ENCODE assay signal across 8 cellular contexts in genomic region chr15:79924379-79924778, GRCh38. TPM values are rescaled to one million over a fixed set of nuclear protein-coding genes. Genes with fewer than 3 reads are reported as not detected.
DNase-seq lines count a peak whose midpoint lies in the region; ATAC-seq and TF ChIP-seq lines count a peak whose summit lies in the region.

No MANE protein-coding gene starts in this region.

- intact Hi-C loops in psoas muscle (cut with DNase I) = no loop called here

- no peaks in the 10 kb centered on the region for H3K4me1 ChIP-seq in SJCRH30
- H3K4me1 ChIP-seq in psoas muscle = no peaks in the 10 kb centered on the region

- ATAC-seq in psoas muscle (no peak), GM21786 (IDR thresholded peaks at IDR 0.05; ENCODE audit: unreplicated experiment) (no peak)

- H3K9me3 ChIP-seq in SJCRH30 (replicated peaks) (peaks cover 6% of the 10 kb centered on the region; the same call in 1 of the 2 replicates), psoas muscle (peaks cover 21% of the 10 kb centered on the region)

- H3K27ac ChIP-seq in SJCRH30 (peak overlapping the region; percentile 55; the same call in 1 of the 2 replicates), psoas muscle (peak overlapping the region; percentile 91)

- peaks cover 2% of the 10 kb centered on the region for H3K36me3 ChIP-seq in GM06990 (ENCODE audit: control insufficient read depth, insufficient read depth, low read length)
- H3K36me3 ChIP-seq in SJCRH30 = peaks cover 8% of the 10 kb centered on the region; the same call in 1 of the 2 replicates
- no peaks in the 10 kb centered on the region for H3K36me3 ChIP-seq in psoas muscle (ENCODE audit: insufficient read depth in 1 of 2, low read depth in 1 of 2)

- H3K27me3 ChIP-seq in GM06990 (replicated peaks; ENCODE audit: control insufficient read depth, insufficient read depth, low read length) = no peaks in the 10 kb centered on the region
- H3K27me3 ChIP-seq in SJCRH30 = no peaks in the 10 kb centered on the region
- H3K27me3 ChIP-seq in psoas muscle (ENCODE audit: insufficient read depth in 3 of 3, low read length in 2 of 3) = peaks cover 0 to 6% (median 0%) of the 10 kb centered on the region in 3 donors

- TF ChIP-seq CTCF in GM06990 (IDR thresholded peaks at IDR 0.05; ENCODE audit: insufficient read depth, low read length, poor library complexity, severe bottlenecking) = no peak
- TF ChIP-seq CTCF in fibroblast of mammary gland (conservative IDR thresholded peaks at IDR 0.05; ENCODE audit: control insufficient read depth, insufficient read depth, low read depth, low read length) = no peak
- TF ChIP-seq CTCF in psoas muscle (IDR thresholded peaks at IDR 0.05) = no peak

- WGBS in psoas muscle, 3 donors = 91 to 92% (median 92%) methylated on average over 24 of the region's 24 CpGs

- DNase-seq in GM06990 (ENCODE audit: extremely low read depth, insufficient read length) (no peak), SJCRH30 (no peak), fibroblast of mammary gland (ENCODE audit: low read depth) (no peak), psoas muscle (no peak), NCI-H1930 (lab: John Stamatoyannopoulos, UW) (no peak), HuH-7 (ENCODE audit: low spot score) (no peak)
- no peak for DNase-seq in activated CD4-positive, CD25-positive, alpha-beta regulatory T cell (lab: John Stamatoyannopoulos, UW)

- H3K4me3 ChIP-seq in GM06990 (replicated peaks; ENCODE audit: low read depth, low read length) (peak overlapping the region; percentile 75), SJCRH30 (peak overlapping the region; percentile 87), fibroblast of mammary gland (ENCODE audit: control insufficient read depth, low read depth, low read length) (peak overlapping the region; percentile 84), psoas muscle (peak overlapping the region; percentile 84)

RNA-seq across cellular contexts. Expression of gene MTHFS, which starts 27.6 kb away (rescaled TPM):
- total RNA-seq in SJCRH30 (2014; rRNA removed; shearing (Covaris generic)) = 17.5 and 19.0 TPM in 2 replicates
- 10 to 100 TPM in 3 of 4 donors, 1 to 10 TPM in 1; 7.8 to 17.1 (median 15.2) TPM for total RNA-seq in psoas muscle
- polyA plus RNA-seq in psoas muscle = 10 to 100 TPM; 16.2 to 30.5 (median 19.7) TPM

RNA-seq across cellular contexts. Expression of gene BCL2A1, which starts 46.6 kb away (rescaled TPM):
- total RNA-seq in SJCRH30 (2014; rRNA removed; shearing (Covaris generic)) = not detected in 2 replicates
- total RNA-seq in psoas muscle = 1 to 10 TPM in 3 of 4 donors, not detected in 1; 1.0 to 1.2 (median 1.1) TPM
- polyA plus RNA-seq in psoas muscle = 1 to 10 TPM in 1 of 3 donors, under 1 TPM in 2; 0.18 to 1.2 (median 0.25) TPM
